Comparison of ENCODE assay signal across 1 cellular context in genomic region chr1:230160957-230161771, GRCh38.
TF ChIP-seq lines count a peak whose summit lies in the region.

No MANE protein-coding gene starts in this region.

TF ChIP-seq in K562, 482 proteins besides CTCF, POLR2A, EP300 and RAD21 (continued from another document and continues in another):
- TF ChIP-seq ZBTB40 (IDR thresholded peaks at IDR 0.05), result no peak
- TF ChIP-seq ZBTB40 (CRISPR knock-in tag; IDR thresholded peaks at IDR 0.05), result 0 out of 2 replicates have a peak, but pooled peaks have one; percentile 21
- TF ChIP-seq TSHZ1 (CRISPR knock-in tag; IDR thresholded peaks at IDR 0.05), result 0 out of 2 replicates have a peak, but pooled peaks have one; percentile 13
- TF ChIP-seq FOSL1 (tag; conservative IDR thresholded peaks at IDR 0.05), result peak; percentile 64; the same call in 1 of the 2 replicates
- no peak for TF ChIP-seq ZNF586 (CRISPR knock-in tag; conservative IDR thresholded peaks at IDR 0.05)
- TF ChIP-seq MLLT1 (IDR thresholded peaks at IDR 0.05), result peak in 1 of 2 experiments; percentile 83; a peak in 2 of 4 replicates
- 0 out of 2 replicates have a peak, but pooled peaks have one; percentile 60 for TF ChIP-seq PYGO2 (tag; IDR thresholded peaks at IDR 0.05)
- no peak for TF ChIP-seq SETDB1 (IDR thresholded peaks at IDR 0.05; ENCODE audit: low read length)
- no peak for TF ChIP-seq RNF2 (IDR thresholded peaks at IDR 0.05)
- TF ChIP-seq ETS2 (tag; IDR thresholded peaks at IDR 0.05; ENCODE audit: borderline replicate concordance, poor library complexity, severe bottlenecking), result no peak
- peak; percentile 79; the same call in 1 of the 2 replicates for TF ChIP-seq ZNF395 (CRISPR knock-in tag; IDR thresholded peaks at IDR 0.05)
- peak; percentile 74; the same call in 1 of the 2 replicates for TF ChIP-seq OTX1 (CRISPR knock-in tag; IDR thresholded peaks at IDR 0.05)
- TF ChIP-seq TAF15 (IDR thresholded peaks at IDR 0.05; ENCODE audit: low read depth, low read length), result no peak
- TF ChIP-seq ZBTB49 (CRISPR knock-in tag; IDR thresholded peaks at IDR 0.05; ENCODE audit: borderline replicate concordance), result no peak
- TF ChIP-seq ZNF124 (CRISPR knock-in tag; IDR thresholded peaks at IDR 0.05), result no peak
- no peak for TF ChIP-seq ATF6 (CRISPR knock-in tag; IDR thresholded peaks at IDR 0.05)
- TF ChIP-seq SPI1 (IDR thresholded peaks at IDR 0.05; ENCODE audit: borderline replicate concordance, low read depth, low read length), result no peak
- TF ChIP-seq SMC3 (conservative IDR thresholded peaks at IDR 0.05; ENCODE audit: insufficient read depth, low read depth, low read length), result no peak
- no peak for TF ChIP-seq ZNF224 (CRISPR knock-in tag; IDR thresholded peaks at IDR 0.05)
- peak; percentile 99 for TF ChIP-seq BHLHE40 (IDR thresholded peaks at IDR 0.05; ENCODE audit: low read length)
- peak; percentile 83; the same call in 1 of the 2 replicates for TF ChIP-seq RREB1 (CRISPR knock-in tag; IDR thresholded peaks at IDR 0.05)
- TF ChIP-seq ELF2 (CRISPR knock-in tag; IDR thresholded peaks at IDR 0.05), result no peak
